Comparison of ENCODE assay signal across 1 cellular context in genomic region chr10:118754556-118755423, GRCh38.
TF ChIP-seq lines count a peak whose summit lies in the region.

Gene CACUL1, minus strand, starts transcription at chr10:118754970. Its CDS starts 208 bp downstream, at chr10:118754762.

TF ChIP-seq in HepG2, 621 proteins besides CTCF, POLR2A, EP300 and RAD21 (continued from another document and continues in another):
- TF ChIP-seq SNAPC4 (CRISPR knock-in tag; IDR thresholded peaks at IDR 0.05) (peak; percentile 83; the same call in 1 of the 2 replicates), ARID3A (IDR thresholded peaks at IDR 0.05; ENCODE audit: low read depth, low read length) (no peak), ZNF512 (CRISPR knock-in tag; IDR thresholded peaks at IDR 0.05) (no peak), ELF3 (CRISPR knock-in tag; IDR thresholded peaks at IDR 0.05) (0 out of 2 replicates have a peak, but pooled peaks have one; percentile 24), ZNF687 (CRISPR knock-in tag; IDR thresholded peaks at IDR 0.05) (peak; percentile 82), ZGPAT (CRISPR knock-in tag; IDR thresholded peaks at IDR 0.05) (peak; percentile 81), KMT2B (CRISPR knock-in tag; IDR thresholded peaks at IDR 0.05) (peak; percentile 81; the same call in 1 of the 2 replicates), XRCC5 (optimal IDR thresholded peaks at IDR 0.05; ENCODE audit: low read length) (peak; percentile 68), ETS1 (CRISPR knock-in tag; IDR thresholded peaks at IDR 0.05) (0 out of 2 replicates have a peak, but pooled peaks have one; percentile 68), ATF6 (CRISPR knock-in tag; conservative IDR thresholded peaks at IDR 0.05) (no peak), ZNF770 (CRISPR knock-in tag; IDR thresholded peaks at IDR 0.05) (0 out of 2 replicates have a peak, but pooled peaks have one; percentile 33), ZNF652 (CRISPR knock-in tag; IDR thresholded peaks at IDR 0.05; ENCODE audit: borderline replicate concordance, low read depth) (no peak), MIXL1 (CRISPR knock-in tag; IDR thresholded peaks at IDR 0.05) (no peak), SALL2 (CRISPR knock-in tag; IDR thresholded peaks at IDR 0.05) (peak; percentile 70; the same call in 1 of the 2 replicates), SSRP1 (CRISPR knock-in tag; IDR thresholded peaks at IDR 0.05) (no peak), MAFK (conservative IDR thresholded peaks at IDR 0.05 in 1 of 2, IDR thresholded peaks at IDR 0.05 in 1 of 2; ENCODE audit: low read length in 2 of 2) (no peak), KLF13 (CRISPR knock-in tag; IDR thresholded peaks at IDR 0.05) (no peak), MATR3 (CRISPR knock-in tag; IDR thresholded peaks at IDR 0.05) (no peak), RBFOX2 (IDR thresholded peaks at IDR 0.05; ENCODE audit: low read depth, low read length) (peak; percentile 93), NRL (CRISPR knock-in tag; IDR thresholded peaks at IDR 0.05; ENCODE audit: borderline replicate concordance) (no peak; the same call in 1 of the 2 replicates), PAX8 (CRISPR knock-in tag; IDR thresholded peaks at IDR 0.05; ENCODE audit: borderline replicate concordance) (peak; percentile 79; the same call in 1 of the 2 replicates), HMG20A (CRISPR knock-in tag; IDR thresholded peaks at IDR 0.05; ENCODE audit: borderline replicate concordance) (no peak), ZNF343 (CRISPR knock-in tag; IDR thresholded peaks at IDR 0.05) (0 out of 2 replicates have a peak, but pooled peaks have one; percentile 68), KDM1A (CRISPR knock-in tag; IDR thresholded peaks at IDR 0.05) (no peak), CENPX (CRISPR knock-in tag; IDR thresholded peaks at IDR 0.05) (no peak), AGO1 (IDR thresholded peaks at IDR 0.05; ENCODE audit: low read depth, low read length, poor library complexity, severe bottlenecking) (no peak), NFATC3 (CRISPR knock-in tag; IDR thresholded peaks at IDR 0.05) (no peak; the same call in 1 of the 2 replicates), ZNF317 (CRISPR knock-in tag; IDR thresholded peaks at IDR 0.05) (peak; percentile 81; the same call in 1 of the 2 replicates), NFIB (CRISPR knock-in tag; IDR thresholded peaks at IDR 0.05; ENCODE audit: borderline replicate concordance) (no peak), CSRNP2 (CRISPR knock-in tag; conservative IDR thresholded peaks at IDR 0.05; ENCODE audit: low read depth) (no peak), MAX (IDR thresholded peaks at IDR 0.05) (peak; percentile 92), ZNF292 (CRISPR knock-in tag; IDR thresholded peaks at IDR 0.05; ENCODE audit: borderline replicate concordance, low read depth) (no peak)
